ENCODE assay signal across 11 cellular contexts in the genomic region with DNA sequence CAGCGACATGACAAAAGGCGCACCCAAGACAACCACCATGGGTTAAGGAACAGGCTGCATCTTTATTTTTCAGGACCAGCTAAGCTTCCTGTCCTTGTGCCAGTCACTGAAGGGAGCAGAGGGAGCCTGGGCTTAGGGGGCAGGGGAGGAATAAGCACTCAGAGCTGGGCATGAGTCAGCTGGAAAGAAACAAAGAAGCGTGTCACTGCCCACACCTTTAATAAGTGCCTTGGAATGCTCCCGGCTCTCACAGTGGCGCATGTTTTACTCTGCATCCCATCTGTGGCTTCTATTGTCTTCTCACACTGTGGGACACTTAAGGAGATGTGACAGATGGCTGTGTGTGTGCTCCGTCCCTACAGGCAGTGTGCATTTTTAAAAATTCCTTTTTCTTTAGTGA.
DNase-seq lines count a peak whose midpoint lies in the region; ATAC-seq and TF ChIP-seq lines count a peak whose summit lies in the region.
"Had no signal": no experiment of that assay in that cellular context is flagged by ENCODE, and none has a peak within 500 bp of the region (broad histone marks: within the 10 kb centered on the region; RNA-seq: fewer than 3 reads in every experiment).

No MANE protein-coding gene starts in this region.

- H3K9ac ChIP-seq in HCT116 (ENCODE audit: low read length) (peak overlapping the region; percentile 7), H9 (ENCODE audit: extremely low read depth, insufficient read length, low read length) (no peak overlapping the region)

- no peak overlapping the region for H3K14ac ChIP-seq in H9 (ENCODE audit: insufficient read depth, low read length)

- H2BK120ac ChIP-seq in H9 (ENCODE audit: low read depth, low read length, poor library complexity, severe bottlenecking) = no peak overlapping the region

- H3K27me3 ChIP-seq in HCT116 (ENCODE audit: insufficient read depth, low read length) = no peaks in the 10 kb centered on the region
- H3K27me3 ChIP-seq in H9 (ENCODE audit: insufficient read depth, low read length) = no peaks in the 10 kb centered on the region
- H3K27me3 ChIP-seq: ascending aorta, neutrophil had no signal

- H4K8ac ChIP-seq in H9 (replicated peaks; ENCODE audit: insufficient read length, low read depth, low read length) = no peak overlapping the region

- DNase-seq in HCT116 (ENCODE audit: low read depth, low spot score) = peak; percentile 63
- peak; percentile 73 for DNase-seq in RPMI7951 (ENCODE audit: low read depth)
- peak; percentile 19 for DNase-seq in fibroblast of mammary gland (ENCODE audit: low read depth)
- DNase-seq in superior temporal gyrus (ENCODE audit: extremely low spot score) = peak; percentile 54
- DNase-seq in 8988T = no peak
- DNase-seq in NCI-H748 (lab: John Stamatoyannopoulos, UW; ENCODE audit: unreplicated experiment) = no peak
- DNase-seq in effector memory CD8-positive, alpha-beta T cell = no peak
- DNase-seq in H9 = no peak
- DNase-seq: SIG-M5 had no signal

- RAD21 ChIA-PET in HCT116 (lab: Charles Lee; ENCODE audit: low non-redundant PET in 1 of 2, low total read pairs in 2 of 2, uncharacterized antibody in 2 of 2, unreplicated experiment in 2 of 2) = no interaction called here

- no peak for TF ChIP-seq POLR2A in HCT116 (IDR thresholded peaks at IDR 0.05; ENCODE audit: borderline replicate concordance, extremely low read depth, insufficient read depth, insufficient read length)

- H3K27ac ChIP-seq in HCT116 (ENCODE audit: low read depth, low read length) (peak overlapping the region; percentile 19; the same call in 1 of the 2 replicates), H9 (ENCODE audit: insufficient read length, low read depth, low read length) (no peak overlapping the region)
- H3K27ac ChIP-seq: ascending aorta, neutrophil had no signal

- no peak overlapping the region for H2BK15ac ChIP-seq in H9 (ENCODE audit: low read depth, low read length)

- no peak overlapping the region for H2BK12ac ChIP-seq in H9 (ENCODE audit: insufficient read length, low read depth, low read length)

- H3K79me2 ChIP-seq in HCT116 (ENCODE audit: insufficient read depth, low read length) (no peaks in the 10 kb centered on the region), H9 (ENCODE audit: insufficient read depth, low read length) (no peaks in the 10 kb centered on the region)

- no peaks in the 10 kb centered on the region for H3K23me2 ChIP-seq in H9 (ENCODE audit: insufficient read length, low read depth, low read length, poor library complexity, severe bottlenecking)

- H3K4me1 ChIP-seq in HCT116 (ENCODE audit: control insufficient read depth in 1 of 2, insufficient read depth in 2 of 2, low read length in 2 of 2) (peaks cover 13 to 17% of the 10 kb centered on the region in 2 experiments), H9 (ENCODE audit: insufficient read depth, low read length) (no peaks in the 10 kb centered on the region)
- H3K4me1 ChIP-seq: ascending aorta had no signal

- no peak overlapping the region for H3K23ac ChIP-seq in H9 (ENCODE audit: insufficient read length, low read depth, low read length)

- no peak overlapping the region for H4K91ac ChIP-seq in H9 (ENCODE audit: insufficient read length, low read depth, low read length)

- no TSS peak for BruUV-seq in HCT116 (replicated peaks; lab: Mats Ljungman, UMichigan)

- no peak overlapping the region for H3K4me3 Mint-ChIP-seq in effector memory CD8-positive, alpha-beta T cell
- H3K4me3 Mint-ChIP-seq in H9 = no peak overlapping the region

- H2BK20ac ChIP-seq in H9 (ENCODE audit: low read depth, low read length, poor library complexity, severe bottlenecking) = no peak overlapping the region

- H3K9me2 ChIP-seq in HCT116 (ENCODE audit: insufficient read depth) = no peaks in the 10 kb centered on the region

- H3K18ac ChIP-seq in H9 (ENCODE audit: insufficient read length, low read depth, low read length) = no peak overlapping the region

- H3K36me3 Mint-ChIP-seq in effector memory CD8-positive, alpha-beta T cell (ENCODE audit: insufficient read depth) = peaks cover 2% of the 10 kb centered on the region
- H3K36me3 Mint-ChIP-seq in H9 (ENCODE audit: insufficient read depth in 1 of 3, low read depth in 3 of 3) = no peaks in the 10 kb centered on the region

- no peak overlapping the region for H2AK5ac ChIP-seq in H9 (ENCODE audit: insufficient read length, low read length)

- H3K4me2 ChIP-seq in HCT116 (ENCODE audit: low read length) = peak overlapping the region; percentile 45
- H3K4me2 ChIP-seq in H9 (ENCODE audit: insufficient read depth, insufficient read length, low read length) = no peak overlapping the region

- H3K9me3 ChIP-seq in HCT116 (ENCODE audit: control insufficient read depth in 1 of 2, insufficient read depth in 1 of 2, low read depth in 1 of 2, low read length in 2 of 2) (no peaks in the 10 kb centered on the region), H9 (ENCODE audit: control insufficient read depth, low read depth, low read length) (no peaks in the 10 kb centered on the region)
- H3K9me3 ChIP-seq: ascending aorta, neutrophil had no signal

- H3T11ph ChIP-seq in H9 (ENCODE audit: low read length) = no peak overlapping the region

- intact Hi-C loops in HCT116 (cut with micrococcal nuclease) = no loop called here

- H4K20me1 ChIP-seq in HCT116 (ENCODE audit: insufficient read depth) (no peaks in the 10 kb centered on the region), H9 (ENCODE audit: control insufficient read depth, insufficient read depth, insufficient read length) (no peaks in the 10 kb centered on the region)

- POLR2A ChIA-PET in HCT116 (lab: Charles Lee) = no interaction called here

- H2BK5ac ChIP-seq in H9 (ENCODE audit: insufficient read length, low read length) = no peak overlapping the region

- no peak overlapping the region for H4K5ac ChIP-seq in H9 (ENCODE audit: insufficient read length, low read depth, low read length)

- peak overlapping the region in 1 of 2 donors; percentile 29 for H3K27ac Mint-ChIP-seq in effector memory CD8-positive, alpha-beta T cell
- H3K27ac Mint-ChIP-seq in H9 = no peak overlapping the region

- TF ChIP-seq RAD21 in HCT116 (IDR thresholded peaks at IDR 0.05; ENCODE audit: low read depth) = no peak

- CTCF ChIA-PET in HCT116 (lab: Charles Lee) = no interaction called here

- no peak for TF ChIP-seq CTCF in HCT116 (IDR thresholded peaks at IDR 0.05 in 2 of 3, conservative IDR thresholded peaks at IDR 0.05 in 1 of 3; ENCODE audit: borderline replicate concordance in 1 of 3, insufficient read depth in 1 of 3, low read depth in 2 of 3, low read length in 2 of 3)
- TF ChIP-seq CTCF in fibroblast of mammary gland (conservative IDR thresholded peaks at IDR 0.05; ENCODE audit: control insufficient read depth, insufficient read depth, low read depth, low read length) = no peak
- no peak for TF ChIP-seq CTCF in H9 (conservative IDR thresholded peaks at IDR 0.05)

- H2AFZ ChIP-seq in HCT116 (ENCODE audit: low read depth, low read length, poor library complexity, severe bottlenecking) (peak overlapping the region; percentile 72), H9 (ENCODE audit: low read length) (no peak overlapping the region)

- H3K4me3 ChIP-seq in HCT116 (replicated peaks in 1 of 2; ENCODE audit: low read depth in 1 of 2, low read length in 2 of 2) (0 out of 4 replicates have a peak overlapping the region, but pooled peaks of 1 of the 2 experiments have one; percentile 3), fibroblast of mammary gland (ENCODE audit: control insufficient read depth, low read depth, low read length) (no peak overlapping the region)
- H3K4me3 ChIP-seq: ascending aorta had no signal

- H3K4ac ChIP-seq in H9 (ENCODE audit: low read depth, low read length) = no peak overlapping the region

- no peaks in the 10 kb centered on the region for H3K4me1 Mint-ChIP-seq in effector memory CD8-positive, alpha-beta T cell (ENCODE audit: low read depth in 2 of 2)
- peaks cover 0 to 2% of the 10 kb centered on the region in 2 experiments; a peak in 1 of 4 replicates for H3K4me1 Mint-ChIP-seq in H9

- peaks cover 0 to 13% of the 10 kb centered on the region in 2 donors for H3K27me3 Mint-ChIP-seq in effector memory CD8-positive, alpha-beta T cell
- peaks cover 4% of the 10 kb centered on the region; the same call in 1 of the 2 replicates for H3K27me3 Mint-ChIP-seq in H9 (ENCODE audit: low read depth)

- H3K79me1 ChIP-seq in H9 (ENCODE audit: insufficient read depth, low read depth, low read length, poor library complexity, severe bottlenecking) = no peaks in the 10 kb centered on the region

- no CpG with 5 or more reads among the region's 6 CpGs for WGBS in H9 (ENCODE audit: extremely low coverage, insufficient read length, low lambda C conversion rate)

- no peak overlapping the region for H3K56ac ChIP-seq in H9 (ENCODE audit: insufficient read length, low read depth, low read length)

- H3K9me3 Mint-ChIP-seq in effector memory CD8-positive, alpha-beta T cell = no peaks in the 10 kb centered on the region
- H3K9me3 Mint-ChIP-seq in H9 = no peaks in the 10 kb centered on the region

- no peaks in the 10 kb centered on the region for H3K36me3 ChIP-seq in HCT116 (ENCODE audit: control insufficient read depth in 1 of 2, insufficient read depth in 2 of 2, low read length in 2 of 2)
- H3K36me3 ChIP-seq: ascending aorta, neutrophil had no signal

- ATAC-seq in HCT116 = peak; percentile 92
- ATAC-seq in effector memory CD8-positive, alpha-beta T cell (replicated peaks) = no peak

TF ChIP-seq in HCT116, 20 proteins besides CTCF, POLR2A, EP300 and RAD21 (continues in another document):
- TF ChIP-seq POLR2AphosphoS5 (IDR thresholded peaks at IDR 0.05; ENCODE audit: low read depth, low read length) (no peak), EGR1 (IDR thresholded peaks at IDR 0.05; ENCODE audit: low read depth) (no peak), YY1 (IDR thresholded peaks at IDR 0.05; ENCODE audit: extremely low read depth, insufficient replicate concordance, low read depth, low read length) (no peak), SRF (IDR thresholded peaks at IDR 0.05; ENCODE audit: low read depth) (no peak), FOSL1 (IDR thresholded peaks at IDR 0.05; ENCODE audit: low read depth) (peak; percentile 56), ZNF274 (IDR thresholded peaks at IDR 0.05; ENCODE audit: low read depth, low read length) (no peak), SP1 (IDR thresholded peaks at IDR 0.05; ENCODE audit: low read depth) (peak; percentile 28; the same call in 1 of the 2 replicates), EZH2phosphoT487 (IDR thresholded peaks at IDR 0.05; ENCODE audit: borderline replicate concordance) (no peak), CEBPB (IDR thresholded peaks at IDR 0.05; ENCODE audit: low read depth) (no peak), JUND (IDR thresholded peaks at IDR 0.05) (peak; percentile 43; the same call in 1 of the 2 replicates), SIN3A (IDR thresholded peaks at IDR 0.05; ENCODE audit: low read depth) (no peak)
- TF ChIP-seq, protein P1, sequence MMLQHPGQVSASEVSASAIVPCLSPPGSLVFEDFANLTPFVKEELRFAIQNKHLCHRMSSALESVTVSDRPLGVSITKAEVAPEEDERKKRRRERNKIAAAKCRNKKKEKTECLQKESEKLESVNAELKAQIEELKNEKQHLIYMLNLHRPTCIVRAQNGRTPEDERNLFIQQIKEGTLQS (IDR thresholded peaks at IDR 0.05) = no peak

Comparison
In these comparisons a context has a peak if more than half of its experiments do, and no peak if none do; other contexts are left out.
1. DNase-seq: peak in HCT116 (single experiment), RPMI7951 (single experiment), fibroblast of mammary gland (single experiment) and superior temporal gyrus (single experiment); none in 8988T (single experiment), NCI-H748 (single experiment), effector memory CD8-positive, alpha-beta T cell (0 of 3) and H9 (single experiment).